ENCODE assay signal across 9 cellular contexts in genomic region chr21:44709426-44710293, GRCh38. TPM values are rescaled to one million over a fixed set of nuclear protein-coding genes. Genes with fewer than 3 reads are reported as not detected.
DNase-seq lines count a peak whose midpoint lies in the region; ATAC-seq and TF ChIP-seq lines count a peak whose summit lies in the region.
"Had no signal": no experiment of that assay in that cellular context is flagged by ENCODE, and none has a peak within 500 bp of the region (broad histone marks: within the 10 kb centered on the region; RNA-seq: fewer than 3 reads in every experiment).

No MANE protein-coding gene starts in this region.

- H3K27ac Mint-ChIP-seq in neural progenitor cell (no peak overlapping the region), CD14-positive monocyte (no peak overlapping the region)

- peaks cover 82% of the 10 kb centered on the region for H3K27me3 Mint-ChIP-seq in neural progenitor cell (ENCODE audit: insufficient read depth, low read depth)
- H3K27me3 Mint-ChIP-seq in CD14-positive monocyte (ENCODE audit: low read depth in 3 of 3), result peaks cover 93 to 100% (median 98%) of the 10 kb centered on the region in 3 donors

- no peak overlapping the region for H3K27ac ChIP-seq in HUES48 (ENCODE audit: low read depth, low read length)
- no peak overlapping the region for H3K27ac ChIP-seq in effector memory CD4-positive, alpha-beta T cell (ENCODE audit: insufficient read depth, low read length, poor library complexity, severe bottlenecking)
- no peak overlapping the region for H3K27ac ChIP-seq in neural progenitor cell

- H3K4me2 ChIP-seq in neural progenitor cell, result peak overlapping the region; percentile 69

- H3K79me2 ChIP-seq in neural progenitor cell (ENCODE audit: low read depth), result no peaks in the 10 kb centered on the region

- peaks cover 37% of the 10 kb centered on the region for H4K20me1 ChIP-seq in neural progenitor cell (ENCODE audit: low read depth)

- H3K4me1 ChIP-seq in HUES48 (ENCODE audit: control insufficient read depth, insufficient read depth, low read length) (peaks cover 67% of the 10 kb centered on the region), neural progenitor cell (peaks cover 69% of the 10 kb centered on the region)
- H3K4me1 ChIP-seq in effector memory CD4-positive, alpha-beta T cell (ENCODE audit: control insufficient read depth, insufficient read depth, low read length, poor library complexity, severe bottlenecking), result peaks cover 33% of the 10 kb centered on the region

- H3K4me3 Mint-ChIP-seq in neural progenitor cell (peak overlapping the region; percentile 79), CD14-positive monocyte (peak overlapping the region in 1 of 2 donors; percentile 80)

- no peak overlapping the region for H3K9ac ChIP-seq in HUES48 (ENCODE audit: low read depth, low read length)
- H3K9ac ChIP-seq in neural progenitor cell, result no peak overlapping the region

- peaks cover 13% of the 10 kb centered on the region for H3F3A ChIP-seq in neural progenitor cell (ENCODE audit: low read depth)

- H3K4me1 Mint-ChIP-seq in neural progenitor cell, result peaks cover 42% of the 10 kb centered on the region
- peaks cover 1% of the 10 kb centered on the region for H3K4me1 Mint-ChIP-seq in CD14-positive monocyte

- H3K36me3 ChIP-seq in HUES48 (ENCODE audit: control insufficient read depth, insufficient read depth, low read length), result no peaks in the 10 kb centered on the region
- H3K36me3 ChIP-seq in effector memory CD4-positive, alpha-beta T cell (ENCODE audit: control insufficient read depth, insufficient read depth, low read length), result no peaks in the 10 kb centered on the region
- no peaks in the 10 kb centered on the region for H3K36me3 ChIP-seq in neural progenitor cell
- H3K36me3 ChIP-seq: MG63 had no signal

- no peak for ATAC-seq in left colon

- intact Hi-C loops in left colon (cut with DNase I, micrococcal nuclease) (no loop called here), CD14-positive monocyte (cut with micrococcal nuclease) (no loop called here)

- TF ChIP-seq CTCF in neural progenitor cell (IDR thresholded peaks at IDR 0.05), result no peak
- TF ChIP-seq CTCF in CD14-positive monocyte (IDR thresholded peaks at IDR 0.05), result no peak

- H3K9me3 Mint-ChIP-seq in neural progenitor cell (peaks cover 2% of the 10 kb centered on the region), CD14-positive monocyte (peaks cover 8 to 43% (median 24%) of the 10 kb centered on the region in 7 donors)

- H3K4me3 ChIP-seq in HUES48 (ENCODE audit: low read depth, low read length), result peak overlapping the region; percentile 52
- H3K4me3 ChIP-seq in effector memory CD4-positive, alpha-beta T cell (ENCODE audit: insufficient read depth, low read depth, low read length, poor library complexity, severe bottlenecking), result peak overlapping the region; percentile 50
- H3K4me3 ChIP-seq in neural progenitor cell, result peak overlapping the region; percentile 1
- H3K4me3 ChIP-seq: MG63 had no signal

- H3K9me3 ChIP-seq in HUES48 (ENCODE audit: control insufficient read depth, insufficient read depth, low read length) (no peaks in the 10 kb centered on the region), neural progenitor cell (ENCODE audit: low read depth) (no peaks in the 10 kb centered on the region)
- no peaks in the 10 kb centered on the region for H3K9me3 ChIP-seq in effector memory CD4-positive, alpha-beta T cell (ENCODE audit: control insufficient read depth, low read length)
- H3K9me3 ChIP-seq: MG63 had no signal

- peaks cover 82% of the 10 kb centered on the region for H3K27me3 ChIP-seq in HUES48 (ENCODE audit: control insufficient read depth, insufficient read depth, low read length)
- H3K27me3 ChIP-seq in effector memory CD4-positive, alpha-beta T cell (replicated peaks; ENCODE audit: control insufficient read depth, insufficient read depth, low read length, poor library complexity, severe bottlenecking), result peaks cover 67% of the 10 kb centered on the region
- peaks cover 100% of the 10 kb centered on the region for H3K27me3 ChIP-seq in neural progenitor cell

- no peaks in the 10 kb centered on the region for H3K36me3 Mint-ChIP-seq in neural progenitor cell
- H3K36me3 Mint-ChIP-seq in CD14-positive monocyte, result peaks cover 0 to 12% of the 10 kb centered on the region in 2 donors

- H2AFZ ChIP-seq in neural progenitor cell (replicated peaks), result no peak overlapping the region

- DNase-seq in NCI-H345 (lab: John Stamatoyannopoulos, UW) (peak; percentile 94), neural progenitor cell (ENCODE audit: low spot score) (peak; percentile 57), left colon (no peak), CD14-positive monocyte (ENCODE audit: low spot score) (no peak), epidermal melanocyte (ENCODE audit: insufficient read length, low spot score) (no peak)
- DNase-seq in effector memory CD4-positive, alpha-beta T cell, result no peak
- DNase-seq: MG63 had no signal

RNA-seq across cellular contexts. Expression of gene TSPEAR, which starts 1.7 kb away (rescaled TPM):
- not detected in 2 replicates for total RNA-seq in neural progenitor cell (ENCODE audit: low replicate concordance)
- total RNA-seq in left colon, result under 1 TPM in 1 of 2 donors, not detected in 1; 0.09 TPM
- not detected for polyA plus RNA-seq in CD14-positive monocyte

RNA-seq across cellular contexts. Expression of gene KRTAP10-12, which starts 12.7 kb away (rescaled TPM):
- not detected in 2 replicates for total RNA-seq in neural progenitor cell (ENCODE audit: low replicate concordance)
- total RNA-seq in left colon, result not detected
- not detected for polyA plus RNA-seq in CD14-positive monocyte
- polyA plus RNA-seq: adipose tissue had no signal

RNA-seq across cellular contexts. Expression of gene KRTAP12-1, which starts 27.7 kb away (rescaled TPM):
- not detected in 2 replicates for total RNA-seq in neural progenitor cell (ENCODE audit: low replicate concordance)
- total RNA-seq in left colon, result not detected
- not detected for polyA plus RNA-seq in CD14-positive monocyte
- polyA plus RNA-seq: adipose tissue had no signal

RNA-seq across cellular contexts. Expression of gene KRTAP12-2, which starts 42.9 kb away (rescaled TPM):
- total RNA-seq in neural progenitor cell (ENCODE audit: low replicate concordance) (not detected in 2 replicates), left colon (not detected)
- polyA plus RNA-seq in CD14-positive monocyte, result not detected

RNA-seq across cellular contexts. Expression of gene KRTAP12-3, which starts 51.9 kb away (rescaled TPM):
- total RNA-seq in neural progenitor cell (ENCODE audit: low replicate concordance) (not detected in 2 replicates), left colon (not detected)
- not detected for polyA plus RNA-seq in CD14-positive monocyte
- polyA plus RNA-seq: adipose tissue had no signal

Comparison
In these comparisons a context has a peak if more than half of its experiments do, and no peak if none do; other contexts are left out.
1. H3K4me3 ChIP-seq: peak in every context shown above with its lines; median percentile 52 in HUES48; 50 in effector memory CD4-positive, alpha-beta T cell; 1 in neural progenitor cell.
2. DNase-seq: peak in NCI-H345 (single experiment) and neural progenitor cell (single experiment); none in effector memory CD4-positive, alpha-beta T cell (0 of 3), left colon (0 of 2), CD14-positive monocyte (single experiment) and epidermal melanocyte (single experiment).